ENCODE assay signal across 17 cellular contexts in the genomic region with DNA sequence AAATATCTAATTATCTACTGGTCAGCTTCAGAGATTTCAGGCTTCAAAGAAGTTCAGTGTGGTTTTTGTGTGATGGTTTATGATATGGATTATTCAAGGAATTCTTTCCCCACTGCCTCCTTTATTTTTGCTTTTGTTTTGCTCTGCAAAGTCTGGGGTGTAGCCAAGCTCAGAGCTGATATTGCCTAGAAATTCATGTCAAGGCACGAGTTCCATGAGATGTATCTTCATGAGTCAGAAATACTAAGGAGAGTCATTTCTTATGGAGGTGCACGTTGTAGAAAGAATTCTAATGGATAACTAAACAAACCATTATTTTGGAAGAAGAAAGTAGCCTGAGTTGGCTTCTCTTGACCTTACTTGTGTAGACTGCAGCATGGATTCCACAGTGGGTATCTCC.
"Had no signal": no experiment of that assay in that cellular context is flagged by ENCODE, and none has a peak within 500 bp of the region (broad histone marks: within the 10 kb centered on the region; RNA-seq: fewer than 3 reads in every experiment).

No MANE protein-coding gene starts in this region.

- H3K27ac ChIP-seq: heart left ventricle, pancreas, stomach, thoracic aorta, transverse colon had no signal

- FAIRE-seq: endometrium, pancreas, small intestine had no signal

- H3K27me3 ChIP-seq: pancreas had no signal

- H3K4me1 ChIP-seq: heart left ventricle, pancreas, stomach, transverse colon had no signal

- DNase-seq: effector memory CD4-positive, alpha-beta T cell; foreskin melanocyte; heart left ventricle; hippocampal formation; kidney glomerular epithelial cell; mucosa of descending colon; naive thymus-derived CD8-positive, alpha-beta T cell; pancreas; right cardiac atrium; small intestine; stimulated activated CD4-positive, alpha-beta T cell treated with anti-CD3 and anti-CD28 coated beads, Interleukin-12 subunit alpha, Interleukin-12 subunit beta, amount 100 ng/mL, for 4 hours; stimulated activated naive CD4-positive, alpha-beta T cell; stomach; substantia nigra; transverse colon had no signal

- H3K36me3 ChIP-seq: heart left ventricle, pancreas, stomach, thoracic aorta, transverse colon had no signal

- H3K9me3 ChIP-seq: pancreas had no signal

- H3K4me3 ChIP-seq: heart left ventricle, mucosa of descending colon, pancreas, stomach, thoracic aorta, transverse colon had no signal

- ATAC-seq: heart left ventricle; mucosa of descending colon; naive thymus-derived CD8-positive, alpha-beta T cell; pancreas; right cardiac atrium had no signal
